Comparison of ENCODE assay signal across 22 cellular contexts in genomic region chr3:155956508-155957411, GRCh38.
DNase-seq lines count a peak whose midpoint lies in the region; ATAC-seq and TF ChIP-seq lines count a peak whose summit lies in the region.
"Had no signal": no experiment of that assay in that cellular context is flagged by ENCODE, and none has a peak within 500 bp of the region (broad histone marks: within the 10 kb centered on the region; RNA-seq: fewer than 3 reads in every experiment).

No MANE protein-coding gene starts in this region.

- no peaks in the 10 kb centered on the region for H3K27me3 Mint-ChIP-seq in activated T-helper 2 cell treated with anti-CD3 and anti-CD28 coated beads, Interferon-gamma antibody, Interleukin-2, Interleukin-4, amounts not matched to agents 10 μg/mL and 5 μg/mL and 100 μg/mL, durations not matched to agents 14 hours and 24 hours and 36 hours (ENCODE audit: low read depth)
- H3K27me3 Mint-ChIP-seq: B cell, IgD-negative memory B cell had no signal

- H3K9me3 Mint-ChIP-seq in activated T-helper 2 cell treated with anti-CD3 and anti-CD28 coated beads, Interferon-gamma antibody, Interleukin-2, Interleukin-4, amounts not matched to agents 10 μg/mL and 5 μg/mL and 100 μg/mL, durations not matched to agents 14 hours and 24 hours and 36 hours = peaks cover 5% of the 10 kb centered on the region

- ATAC-seq in GM18868 (IDR thresholded peaks at IDR 0.05; ENCODE audit: unreplicated experiment) (peak; percentile 71), left lobe of liver (peak; percentile 49), omental fat pad (ENCODE audit: low FRiP score) (no peak)
- ATAC-seq: HCT116 had no signal

- no peak overlapping the region for H3K4me3 Mint-ChIP-seq in activated T-helper 2 cell treated with anti-CD3 and anti-CD28 coated beads, Interferon-gamma antibody, Interleukin-2, Interleukin-4, amounts not matched to agents 10 μg/mL and 5 μg/mL and 100 μg/mL, durations not matched to agents 14 hours and 24 hours and 36 hours (ENCODE audit: low read depth)
- H3K4me3 Mint-ChIP-seq: B cell, IgD-negative memory B cell had no signal

- H3K27ac ChIP-seq in 22Rv1 = peak overlapping the region; percentile 59
- H3K27ac ChIP-seq: A549, RWPE1, SK-N-MC had no signal

- no peak overlapping the region for H3K27ac Mint-ChIP-seq in activated T-helper 2 cell treated with anti-CD3 and anti-CD28 coated beads, Interferon-gamma antibody, Interleukin-2, Interleukin-4, amounts not matched to agents 10 μg/mL and 5 μg/mL and 100 μg/mL, durations not matched to agents 14 hours and 24 hours and 36 hours
- H3K27ac Mint-ChIP-seq: B cell, IgD-negative memory B cell had no signal

- TF ChIP-seq CTCF in 22Rv1 (IDR thresholded peaks at IDR 0.05) (peak; percentile 30), omental fat pad (IDR thresholded peaks at IDR 0.05) (no peak)

- H3K4me1 Mint-ChIP-seq in activated T-helper 2 cell treated with anti-CD3 and anti-CD28 coated beads, Interferon-gamma antibody, Interleukin-2, Interleukin-4, amounts not matched to agents 10 μg/mL and 5 μg/mL and 100 μg/mL, durations not matched to agents 14 hours and 24 hours and 36 hours (ENCODE audit: low read depth) = no peaks in the 10 kb centered on the region
- H3K4me1 Mint-ChIP-seq: B cell, IgD-negative memory B cell had no signal

- intact Hi-C loops in activated T-helper 2 cell treated with anti-CD3 and anti-CD28 coated beads, Interferon-gamma antibody, Interleukin-2, Interleukin-4, amounts not matched to agents 10 μg/mL and 5 μg/mL and 100 μg/mL, durations not matched to agents 14 hours and 24 hours and 36 hours (cut with micrococcal nuclease) = no loop called here

- peaks cover 7% of the 10 kb centered on the region for H3K36me3 Mint-ChIP-seq in activated T-helper 2 cell treated with anti-CD3 and anti-CD28 coated beads, Interferon-gamma antibody, Interleukin-2, Interleukin-4, amounts not matched to agents 10 μg/mL and 5 μg/mL and 100 μg/mL, durations not matched to agents 14 hours and 24 hours and 36 hours (ENCODE audit: low read depth)

- DNase-seq in NCI-H2029 treated with DMSO at 0.1 percent for 48 hours (lab: John Stamatoyannopoulos, UW) (peak; percentile 45), left lobe of liver (ENCODE audit: low spot score) (no peak), omental fat pad (ENCODE audit: low spot score) (no peak)
- no peak for DNase-seq in activated T-cell treated with anti-CD3 and anti-CD28 coated beads, Interleukin-2, amount 50 U/mL, for 48 hours
- no peak for DNase-seq in activated T-helper 2 cell treated with anti-CD3 and anti-CD28 coated beads, Interferon-gamma antibody, Interleukin-2, Interleukin-4, amounts not matched to agents 10 μg/mL and 5 μg/mL and 100 μg/mL, durations not matched to agents 14 hours and 24 hours and 36 hours (ENCODE audit: low spot score)
- DNase-seq: DMS79 treated with DMSO at 0.1 percent for 48 hours; MV-4-11; NCI-H1105 treated with DMSO at 0.1 percent for 48 hours; NCI-H2081 treated with DMSO at 0.1 percent for 48 hours; NCI-H446; NCI-H69; NK-92 treated with Interleukin-12 subunit alpha and Interleukin-12 subunit beta, amount 100 ng/mL, for 24 hours; SHP77 treated with DMSO at 0.1 percent for 48 hours; SW 1271 had no signal
